In genomic region chr10:13788320-13788600, GRCh38 we compare ENCODE assay signal across 9 cellular contexts.
DNase-seq lines count a peak whose midpoint lies in the region; ATAC-seq and TF ChIP-seq lines count a peak whose summit lies in the region.
"Had no signal": no experiment of that assay in that cellular context is flagged by ENCODE, and none has a peak within 500 bp of the region (broad histone marks: within the 10 kb centered on the region; RNA-seq: fewer than 3 reads in every experiment).

No MANE protein-coding gene starts in this region.

- no peak for TF ChIP-seq CTCF in natural killer cell (IDR thresholded peaks at IDR 0.05)

- H3K27me3 Mint-ChIP-seq in natural killer cell treated with Interleukin-12 subunit alpha and Interleukin-12 subunit beta and Interleukin-15 and Interleukin-18, amount 100 ng/mL, for 72 hours = no peaks in the 10 kb centered on the region
- H3K27me3 Mint-ChIP-seq in natural killer cell (ENCODE audit: low read depth in 2 of 2) = no peaks in the 10 kb centered on the region
- no peaks in the 10 kb centered on the region for H3K27me3 Mint-ChIP-seq in naive B cell

- intact Hi-C loops in natural killer cell (cut with micrococcal nuclease) = loop anchor here (5.0 to 10.0 kb wide), 2 partner anchors 201 to 767 kb away; partner anchors contain the start of gene PRPF18

- peaks cover 20% of the 10 kb centered on the region in 2 donors for H3K4me1 Mint-ChIP-seq in natural killer cell treated with Interleukin-12 subunit alpha and Interleukin-12 subunit beta and Interleukin-15 and Interleukin-18, amount 100 ng/mL, for 72 hours (ENCODE audit: low read depth in 2 of 2)
- H3K4me1 Mint-ChIP-seq in natural killer cell (peaks cover 20 to 27% of the 10 kb centered on the region in 2 donors), naive B cell (peaks cover 27 to 57% (median 44%) of the 10 kb centered on the region in 3 donors)

- peak overlapping the region; percentile 67 for H3K4me3 Mint-ChIP-seq in natural killer cell treated with Interleukin-12 subunit alpha and Interleukin-12 subunit beta and Interleukin-15 and Interleukin-18, amount 100 ng/mL, for 72 hours
- no peak overlapping the region for H3K4me3 Mint-ChIP-seq in natural killer cell
- H3K4me3 Mint-ChIP-seq in naive B cell = peak overlapping the region in 7 of 8 donors; percentile 6 to 78 (median 48)

- H3K27ac Mint-ChIP-seq in natural killer cell treated with Interleukin-12 subunit alpha and Interleukin-12 subunit beta and Interleukin-15 and Interleukin-18, amount 100 ng/mL, for 72 hours = no peak overlapping the region
- no peak overlapping the region for H3K27ac Mint-ChIP-seq in natural killer cell
- H3K27ac Mint-ChIP-seq in naive B cell = peak overlapping the region in 3 of 6 donors; percentile 97 to 99 (median 97)

- H3K9me3 Mint-ChIP-seq in natural killer cell treated with Interleukin-12 subunit alpha and Interleukin-12 subunit beta and Interleukin-15 and Interleukin-18, amount 100 ng/mL, for 72 hours = no peaks in the 10 kb centered on the region
- H3K9me3 Mint-ChIP-seq in natural killer cell (no peaks in the 10 kb centered on the region), naive B cell (no peaks in the 10 kb centered on the region)

- ATAC-seq in natural killer cell treated with Interleukin-12 subunit alpha and Interleukin-12 subunit beta and Interleukin-15 and Interleukin-18, amount 100 ng/mL, for 72 hours = no peak
- ATAC-seq in natural killer cell = no peak
- no peak for ATAC-seq in naive B cell (ENCODE audit: low read depth in 2 of 2)
- ATAC-seq in HG03280 (IDR thresholded peaks at IDR 0.05; ENCODE audit: unreplicated experiment) = no peak
- no peak for ATAC-seq in GM18520 (IDR thresholded peaks at IDR 0.05; ENCODE audit: unreplicated experiment)

- H3K36me3 Mint-ChIP-seq in natural killer cell treated with Interleukin-12 subunit alpha and Interleukin-12 subunit beta and Interleukin-15 and Interleukin-18, amount 100 ng/mL, for 72 hours = no peaks in the 10 kb centered on the region
- no peaks in the 10 kb centered on the region for H3K36me3 Mint-ChIP-seq in natural killer cell
- H3K36me3 Mint-ChIP-seq in naive B cell = no peaks in the 10 kb centered on the region

- no peak for DNase-seq in natural killer cell treated with Interleukin-12 subunit alpha and Interleukin-12 subunit beta and Interleukin-15 and Interleukin-18, amount 100 ng/mL, for 72 hours (ENCODE audit: low spot score)
- DNase-seq in natural killer cell (no peak), astrocyte of the hippocampus (ENCODE audit: low read depth, low spot score) (peak; percentile 36), naive B cell (no peak), epidermal melanocyte (ENCODE audit: insufficient read length, low spot score) (no peak), DMS53 treated with DMSO at 0.1 percent for 48 hours (lab: John Stamatoyannopoulos, UW; ENCODE audit: unreplicated experiment) (no peak)
- DNase-seq: central memory CD4-positive, alpha-beta T cell had no signal
